In genomic region chr20:35555461-35555860, GRCh38 we compare ENCODE assay signal across 12 cellular contexts. TPM values are rescaled to one million over a fixed set of nuclear protein-coding genes. Genes with fewer than 3 reads are reported as not detected.
DNase-seq lines count a peak whose midpoint lies in the region; ATAC-seq and TF ChIP-seq lines count a peak whose summit lies in the region.
"Not testable (repeated sequence)": the region's sequence is repeated elsewhere in the genome, so short reads cannot be mapped to it uniquely, and the experiment has no call there.
"Had no signal": no experiment of that assay in that cellular context is flagged by ENCODE, and none has a peak within 500 bp of the region (broad histone marks: within the 10 kb centered on the region; RNA-seq: fewer than 3 reads in every experiment).

No MANE protein-coding gene starts in this region.

- not testable (repeated sequence) for H3K9me3 ChIP-seq in psoas muscle; aorta (ENCODE audit: control insufficient read depth, low read length)

- DNase-seq in DMS 273 (lab: John Stamatoyannopoulos, UW; ENCODE audit: unreplicated experiment): peak; percentile 15
- DNase-seq in NCI-H2196 (lab: John Stamatoyannopoulos, UW; ENCODE audit: unreplicated experiment): peak; percentile 60
- not testable (repeated sequence) for DNase-seq in RWPE1 (ENCODE audit: low spot score); left ventricle myocardium superior
- DNase-seq in MCF 10A (ENCODE audit: unreplicated experiment): peak; percentile 24
- DNase-seq in psoas muscle: peak in 1 of 2 donors; percentile 34
- peak; percentile 19 to 38 for DNase-seq in aorta

- H3K27ac ChIP-seq in RWPE1: peak overlapping the region; percentile 6; the same call in 1 of the 2 replicates
- not testable (repeated sequence) for H3K27ac ChIP-seq in psoas muscle; aorta (ENCODE audit: low read depth in 1 of 2, low read length in 2 of 2)

- CTCF ChIA-PET in RWPE1 (lab: Yijun Ruan, JAX): not testable (repeated sequence)
- CTCF ChIA-PET in MCF 10A (lab: Yijun Ruan, JAX): interaction anchor here (0.7 kb wide), 2 partner anchors 210 to 687 kb away, joined by 3 read pairs; no protein-coding TSS in a partner anchor

- H3K27ac Mint-ChIP-seq in MCF 10A (ENCODE audit: low read depth, unreplicated experiment): not testable (repeated sequence)

- not testable (repeated sequence) for H3K27me3 ChIP-seq in psoas muscle (ENCODE audit: insufficient read depth in 3 of 3, low read length in 2 of 3); aorta (ENCODE audit: control insufficient read depth in 1 of 2, insufficient read depth in 2 of 2, low read length in 1 of 2)

- peaks cover 5 to 81% of the 10 kb centered on the region in 2 donors for H3K36me3 ChIP-seq in psoas muscle (ENCODE audit: insufficient read depth in 1 of 2, low read depth in 1 of 2)
- H3K36me3 ChIP-seq in aorta (ENCODE audit: control insufficient read depth in 1 of 2, insufficient read depth in 2 of 2, low read length in 1 of 2): peaks cover 0 to 18% of the 10 kb centered on the region in 2 donors

- intact Hi-C loops in MCF 10A (cut with micrococcal nuclease); left ventricle myocardium superior (cut with micrococcal nuclease); psoas muscle (cut with DNase I); aorta (cut with DNase I): not testable (repeated sequence)

- not testable (repeated sequence) for H3K4me3 Mint-ChIP-seq in MCF 10A (ENCODE audit: unreplicated experiment)

- not testable (repeated sequence) for H3K9me3 Mint-ChIP-seq in MCF 10A (ENCODE audit: unreplicated experiment)

- not testable (repeated sequence) for H3K4me1 Mint-ChIP-seq in MCF 10A (ENCODE audit: insufficient read depth, unreplicated experiment)

- WGBS in psoas muscle, 3 donors: 58 to 74% (median 60%) methylated on average over 4 of the region's 4 CpGs
- 58 to 66% methylated on average over 4 of the region's 4 CpGs for WGBS in aorta, 2 donors

- not testable (repeated sequence) for H3K27me3 Mint-ChIP-seq in MCF 10A (ENCODE audit: insufficient read depth, unreplicated experiment)

- not testable (repeated sequence) for H3K4me3 ChIP-seq in psoas muscle; aorta (ENCODE audit: low read length in 2 of 2)

- POLR2A ChIA-PET in RWPE1 (lab: Yijun Ruan, JAX; ENCODE audit: low non-redundant PET); MCF 10A (lab: Yijun Ruan, JAX): not testable (repeated sequence)

- not testable (repeated sequence) for BruUV-seq in MCF 10A (replicated peaks; lab: Mats Ljungman, UMichigan)

- ATAC-seq in left ventricle myocardium superior: peak; percentile 51
- ATAC-seq in psoas muscle: peak; percentile 36 to 69 (median 51)
- ATAC-seq in aorta (ENCODE audit: low FRiP score): not testable (repeated sequence)

- TF ChIP-seq CTCF in RWPE1 (conservative IDR thresholded peaks at IDR 0.05; ENCODE audit: low read depth); MCF 10A (IDR thresholded peaks at IDR 0.05; ENCODE audit: unreplicated experiment); psoas muscle (IDR thresholded peaks at IDR 0.05): not testable (repeated sequence)

- not testable (repeated sequence) for H3K4me1 ChIP-seq in psoas muscle; aorta (ENCODE audit: control insufficient read depth in 1 of 2, insufficient read depth in 2 of 2, low read length in 2 of 2)

- H3K36me3 Mint-ChIP-seq in MCF 10A (ENCODE audit: insufficient read depth, unreplicated experiment): peaks cover 32% of the 10 kb centered on the region

RNA-seq across cellular contexts. Expression of gene ERGIC3, which starts 13.6 kb away (rescaled TPM):
- total RNA-seq in MCF 10A (2022) (222 and 260 TPM in 2 replicates), left ventricle myocardium superior (92.3 TPM), psoas muscle (10 to 100 TPM; 61.7 to 71.6 (median 64.6) TPM), aorta (100 to 1,000 TPM; 140 to 166 TPM)
- polyA plus RNA-seq in psoas muscle (10 to 100 TPM; 67.9 to 83.5 (median 78.1) TPM), aorta (100 to 1,000 TPM; 178 to 254 TPM)

RNA-seq across cellular contexts. Expression of gene C20orf173, which starts 26.0 kb away (rescaled TPM):
- total RNA-seq in MCF 10A (2022): not detected in 2 replicates
- not detected for total RNA-seq in left ventricle myocardium superior
- total RNA-seq in psoas muscle: not detected
- polyA plus RNA-seq in psoas muscle: not detected
- not detected for total RNA-seq in aorta
- polyA plus RNA-seq in aorta: not detected
- total RNA-seq: Caco-2; CD4-positive, alpha-beta T cell; H4; HepG2 had no signal
- polyA plus RNA-seq: HepG2, IgD-negative memory B cell had no signal
